10 cellular contexts compared by ENCODE assay signal in the genomic region with DNA sequence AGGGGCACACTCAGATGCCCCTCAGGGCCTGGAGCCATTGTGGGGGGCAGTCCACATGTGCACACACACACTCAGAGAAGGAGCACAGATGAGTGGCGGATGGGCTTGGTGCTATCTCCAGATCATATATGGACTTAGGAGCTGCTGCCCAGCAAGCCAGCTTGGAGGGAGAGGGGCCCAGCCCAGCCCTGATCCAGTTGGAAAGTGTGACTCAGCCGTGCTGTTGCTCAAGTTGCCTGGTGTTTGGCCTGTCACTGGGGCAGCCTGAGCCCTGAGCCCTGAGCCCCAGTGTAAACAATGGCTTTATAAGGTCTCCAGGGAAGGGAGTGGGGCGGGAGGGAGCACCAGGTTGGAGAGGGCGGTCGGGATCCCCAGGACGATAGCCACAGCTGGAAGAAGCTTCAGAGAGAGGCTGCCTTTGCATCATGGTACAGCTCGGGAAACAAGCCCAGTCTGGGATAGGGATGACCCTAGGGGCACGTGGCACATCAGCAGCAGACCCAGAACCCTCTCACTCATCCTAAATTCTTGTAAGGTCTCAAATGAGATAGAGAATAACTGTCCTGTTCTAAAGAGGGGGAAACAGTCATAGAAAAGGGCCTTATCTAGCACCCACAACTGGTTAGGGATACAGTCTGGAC. TPM values are rescaled to one million over a fixed set of nuclear protein-coding genes. Genes with fewer than 3 reads are reported as not detected.
DNase-seq lines count a peak whose midpoint lies in the region; ATAC-seq and TF ChIP-seq lines count a peak whose summit lies in the region.
"Had no signal": no experiment of that assay in that cellular context is flagged by ENCODE, and none has a peak within 500 bp of the region (broad histone marks: within the 10 kb centered on the region; RNA-seq: fewer than 3 reads in every experiment).

No MANE protein-coding gene starts in this region.

- H3K36me3 ChIP-seq in esophagus squamous epithelium, result peaks cover 8 to 56% (median 13%) of the 10 kb centered on the region in 3 donors
- H3K36me3 ChIP-seq in H7 (replicated peaks; ENCODE audit: control insufficient read depth, insufficient read depth, low read length), result no peaks in the 10 kb centered on the region; the same call in 1 of the 2 replicates

- H3K27ac ChIP-seq in AG04450 (ENCODE audit: low read depth, low read length), result peak overlapping the region; percentile 98
- peak overlapping the region; percentile 58 to 95 (median 90) for H3K27ac ChIP-seq in esophagus squamous epithelium

- POLR2A ChIA-PET in AG04450 (lab: Yijun Ruan, JAX), result interaction anchor here (0.6 to 2.1 kb wide), 13 partner anchors 8 to 677 kb away, joined by 3 to 18 read pairs (median 6); a partner anchor contains a TSS

- peaks cover 12 to 96% (median 28%) of the 10 kb centered on the region in 3 donors for H3K4me1 ChIP-seq in esophagus squamous epithelium

- no peaks in the 10 kb centered on the region for H3K9me3 Mint-ChIP-seq in neural crest cell

- intact Hi-C loops in esophagus squamous epithelium (cut with DNase I), result no loop called here

- TF ChIP-seq POLR2A in esophagus squamous epithelium (IDR thresholded peaks at IDR 0.05), result no peak

- peaks cover 10% of the 10 kb centered on the region for H3K27me3 Mint-ChIP-seq in neural crest cell (ENCODE audit: low read depth)

- DNase-seq in AG04450 (ENCODE audit: low read depth, low spot score) (peak; percentile 95), OCI-M1 (lab: John Stamatoyannopoulos, UW) (peak; percentile 33), esophagus squamous epithelium (lab: John Stamatoyannopoulos, UW) (no peak), neural crest cell (ENCODE audit: low read depth, low spot score) (no peak), germinal center (ENCODE audit: low spot score) (no peak), NOMO-1 (lab: John Stamatoyannopoulos, UW; ENCODE audit: unreplicated experiment in 2 of 2) (no peak), H7 (no peak)
- DNase-seq: activated CD8-positive, alpha-beta memory T cell treated with anti-CD3 and anti-CD28 coated beads for 24 hours; hippocampal formation had no signal

- peak overlapping the region; percentile 19 for H3K4me3 Mint-ChIP-seq in neural crest cell

- peaks cover 1% of the 10 kb centered on the region for H3K4me1 Mint-ChIP-seq in neural crest cell

- no peak for ATAC-seq in HG02678 (IDR thresholded peaks at IDR 0.05; ENCODE audit: unreplicated experiment)

- H3K27me3 ChIP-seq in AG04450 (ENCODE audit: control insufficient read depth, insufficient read depth, low read length) (no peaks in the 10 kb centered on the region), esophagus squamous epithelium (no peaks in the 10 kb centered on the region), H7 (ENCODE audit: control insufficient read depth, insufficient read depth, low read length) (peaks cover 23% of the 10 kb centered on the region)

- H3K4me3 ChIP-seq in AG04450 (ENCODE audit: low read depth, low read length) (no peak overlapping the region), esophagus squamous epithelium (no peak overlapping the region), H7 (ENCODE audit: insufficient read depth, low read depth, low read length) (no peak overlapping the region)

- H3K36me3 Mint-ChIP-seq in neural crest cell (ENCODE audit: low read depth), result no peaks in the 10 kb centered on the region

- no peak for TF ChIP-seq CTCF in AG04450 (IDR thresholded peaks at IDR 0.05; ENCODE audit: low read depth, low read length)
- TF ChIP-seq CTCF in esophagus squamous epithelium (IDR thresholded peaks at IDR 0.05), result no peak
- no peak for TF ChIP-seq CTCF in neural crest cell (conservative IDR thresholded peaks at IDR 0.05)

- 60% methylated on average over 1 to 6 of the region's 8 CpGs for WGBS in esophagus squamous epithelium, 2 donors

- no peak overlapping the region for H3K27ac Mint-ChIP-seq in neural crest cell (ENCODE audit: unreplicated experiment)

- CTCF ChIA-PET in AG04450 (lab: Charles Lee), result interaction anchor here (0.6 to 1.2 kb wide), 4 partner anchors 18 to 339 kb away, joined by 3 to 4 read pairs (median 4); no protein-coding TSS in a partner anchor

- H3K9me3 ChIP-seq in AG04450 (ENCODE audit: control insufficient read depth, insufficient read depth, low read length) (peaks cover 6% of the 10 kb centered on the region; the same call in 1 of the 2 replicates), esophagus squamous epithelium (no peaks in the 10 kb centered on the region)

RNA-seq across cellular contexts. Expression of a gene that starts 4.8 kb away (rescaled TPM):
- 89.0 and 153 TPM in 2 replicates for polyA plus RNA-seq in AG04450 (2011; rRNA removed)
- polyA minus RNA-seq in AG04450 (2011; rRNA and poly(A)+ RNA removed), result 76.8 and 85.9 TPM in 2 replicates
- total RNA-seq in esophagus squamous epithelium, result 100 to 1,000 TPM in 2 of 4 donors, 10 to 100 TPM in 2; 13.3 to 291 (median 67.6) TPM
- total RNA-seq in neural crest cell, result 9.1 and 10.1 TPM in 2 replicates
- total RNA-seq in H7 (2014; rRNA removed; shearing (Covaris generic)), result 14.6 and 22.4 TPM in 2 replicates

RNA-seq across cellular contexts. Expression of a gene that starts 20.2 kb away (rescaled TPM):
- polyA plus RNA-seq in AG04450 (2011; rRNA removed), result 0.91 and 0.92 TPM in 2 replicates
- polyA minus RNA-seq in AG04450 (2011; rRNA and poly(A)+ RNA removed), result 1.5 and 2.2 TPM in 2 replicates
- total RNA-seq in esophagus squamous epithelium (1 to 10 TPM in 2 of 4 donors, under 1 TPM in 2; 0.22 to 2.4 (median 0.84) TPM), neural crest cell (4.5 and 4.7 TPM in 2 replicates)
- 10.6 and 11.9 TPM in 2 replicates for total RNA-seq in H7 (2014; rRNA removed; shearing (Covaris generic))

RNA-seq across cellular contexts. Expression of a gene that starts 21.4 kb away (rescaled TPM):
- 13.2 and 14.1 TPM in 2 replicates for polyA plus RNA-seq in AG04450 (2011; rRNA removed)
- 13.1 and 13.5 TPM in 2 replicates for polyA minus RNA-seq in AG04450 (2011; rRNA and poly(A)+ RNA removed)
- total RNA-seq in esophagus squamous epithelium, result 100 to 1,000 TPM in 1 of 4 donors, 10 to 100 TPM in 3; 28.2 to 158 (median 45.8) TPM
- total RNA-seq in neural crest cell, result 53.8 and 55.0 TPM in 2 replicates
- total RNA-seq in H7 (2014; rRNA removed; shearing (Covaris generic)), result 10.7 and 21.0 TPM in 2 replicates

RNA-seq across cellular contexts. Expression of a gene that starts 37.7 kb away (rescaled TPM):
- polyA plus RNA-seq in AG04450 (2011; rRNA removed), result 0.10 and 0.11 TPM in 2 replicates
- polyA minus RNA-seq in AG04450 (2011; rRNA and poly(A)+ RNA removed), result 0.09 TPM in 1 of 2 replicates, not detected in the other
- total RNA-seq in esophagus squamous epithelium, result 10 to 100 TPM in 1 of 4 donors, 1 to 10 TPM in 3; 5.0 to 27.0 (median 7.8) TPM
- total RNA-seq in neural crest cell, result 24.3 and 24.7 TPM in 2 replicates
- 13.6 and 19.3 TPM in 2 replicates for total RNA-seq in H7 (2014; rRNA removed; shearing (Covaris generic))

RNA-seq across cellular contexts. Expression of a gene that starts 57.4 kb away (rescaled TPM):
- polyA plus RNA-seq in AG04450 (2011; rRNA removed), result 57.3 and 59.4 TPM in 2 replicates
- 37.1 and 46.8 TPM in 2 replicates for polyA minus RNA-seq in AG04450 (2011; rRNA and poly(A)+ RNA removed)
- total RNA-seq in esophagus squamous epithelium (10 to 100 TPM; 20.1 to 34.0 (median 27.5) TPM), neural crest cell (31.7 and 33.8 TPM in 2 replicates)
- total RNA-seq in H7 (2014; rRNA removed; shearing (Covaris generic)), result 23.1 and 24.2 TPM in 2 replicates

Comparison
In these comparisons a context has a peak if more than half of its experiments do, and no peak if none do; other contexts are left out.
1. DNase-seq: peak in AG04450 (single experiment) and OCI-M1 (single experiment); none in esophagus squamous epithelium (single experiment), neural crest cell (single experiment), germinal center (single experiment), NOMO-1 (0 of 2) and H7 (single experiment).